In genomic region chr3:4986175-4986610, GRCh38 we compare ENCODE assay signal across 9 cellular contexts. TPM values are rescaled to one million over a fixed set of nuclear protein-coding genes. Genes with fewer than 3 reads are reported as not detected.
DNase-seq lines count a peak whose midpoint lies in the region.
"Had no signal": no experiment of that assay in that cellular context is flagged by ENCODE, and none has a peak within 500 bp of the region (broad histone marks: within the 10 kb centered on the region; RNA-seq: fewer than 3 reads in every experiment).

No MANE protein-coding gene starts in this region.

- H3K27ac ChIP-seq in adipose tissue (ENCODE audit: low read depth, low read length): peak overlapping the region; percentile 82
- H3K27ac ChIP-seq in layer of hippocampus (ENCODE audit: low read depth, low read length): peak overlapping the region; percentile 83
- H3K27ac ChIP-seq in temporal lobe (ENCODE audit: low read depth, low read length): peak overlapping the region; percentile 84

- DNase-seq in NCI-H82 (lab: John Stamatoyannopoulos, UW) (peak; percentile 52), NCI-H82 treated with DMSO at 0.1 percent for 48 hours (lab: John Stamatoyannopoulos, UW; ENCODE audit: unreplicated experiment) (no peak), NCI-H128 (lab: John Stamatoyannopoulos, UW; ENCODE audit: unreplicated experiment) (no peak), midbrain (lab: John Stamatoyannopoulos, UW) (no peak)
- DNase-seq in activated CD4-positive, CD25-positive, alpha-beta regulatory T cell treated with anti-CD3 and anti-CD28 coated beads, Interleukin-2, amount 50 U/mL, for 72 hours: no peak

- 42 to 53% (median 42%) methylated on average over 5 of the region's 5 CpGs for WGBS in adipose tissue, 3 donors

- H3K27me3 ChIP-seq in layer of hippocampus (ENCODE audit: control insufficient read depth, insufficient read depth, low read length): no peaks in the 10 kb centered on the region

RNA-seq across cellular contexts. Expression of gene BHLHE40, which starts 7.0 kb away (rescaled TPM):
- 100 to 1,000 TPM in 1 of 3 donors, 10 to 100 TPM in 2; 39.0 to 138 (median 80.4) TPM for polyA plus RNA-seq in adipose tissue
- 5.9 TPM for total RNA-seq in temporal lobe
- polyA plus RNA-seq: neural cell had no signal
